Comparison of ENCODE assay signal across 8 cellular contexts in the genomic region with DNA sequence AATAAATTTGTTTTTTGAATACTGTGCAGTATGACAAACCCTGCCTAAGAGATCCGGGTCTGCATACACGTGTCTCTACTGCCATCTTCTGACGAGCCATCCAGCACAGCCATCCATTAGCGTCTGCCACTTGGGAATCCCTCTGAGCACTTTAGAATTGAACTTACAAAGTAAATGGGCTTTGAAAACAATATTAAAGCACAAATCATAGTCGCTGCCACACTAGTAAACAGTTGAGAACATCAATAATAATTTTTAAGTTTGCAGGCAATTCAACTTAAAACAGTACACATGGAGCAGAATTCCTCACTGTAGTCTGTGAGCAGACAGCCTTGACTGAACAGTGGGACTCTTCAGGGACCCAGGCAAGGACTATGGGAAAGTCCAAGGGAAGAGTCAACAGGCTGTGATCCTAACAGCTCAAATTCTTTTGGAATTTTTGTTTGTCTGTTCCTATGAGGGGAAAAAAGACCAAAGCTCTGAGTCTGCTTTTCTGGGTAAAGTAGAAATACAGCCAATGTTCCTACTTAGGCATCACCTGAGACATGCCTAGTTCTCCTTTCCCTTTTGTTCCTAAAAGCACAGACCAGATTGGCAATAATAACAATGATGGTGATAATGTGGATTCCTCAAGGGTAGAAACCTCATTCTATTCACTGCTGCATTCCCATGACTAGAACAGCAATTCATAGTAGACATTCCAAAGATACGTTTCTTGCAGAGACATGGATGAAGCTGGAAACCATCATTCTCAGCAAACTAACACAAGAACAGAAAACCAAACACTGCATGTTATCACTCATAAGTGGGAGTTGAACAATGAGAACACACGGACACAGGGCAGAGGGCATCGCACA.
DNase-seq lines count a peak whose midpoint lies in the region; ATAC-seq lines count a peak whose summit lies in the region.

No MANE protein-coding gene starts in this region.

- no peak overlapping the region for H3K4ac ChIP-seq in mesenchymal stem cell (ENCODE audit: low read depth in 1 of 2, low read length in 2 of 2)

- no peak overlapping the region for H4K91ac ChIP-seq in mesenchymal stem cell (ENCODE audit: low read length)

- no peaks in the 10 kb centered on the region for H3K79me1 ChIP-seq in mesenchymal stem cell (replicated peaks; ENCODE audit: low read length, poor library complexity, severe bottlenecking)

- no peak overlapping the region for H4K8ac ChIP-seq in mesenchymal stem cell (ENCODE audit: low read length)

- H2AFZ ChIP-seq in mesenchymal stem cell (ENCODE audit: low read depth, low read length), result no peak overlapping the region

- no peak overlapping the region for H3K4me2 ChIP-seq in mesenchymal stem cell (ENCODE audit: low read length, poor library complexity, severe bottlenecking)

- peak overlapping the region; percentile 67 for H3K27ac ChIP-seq in mesenchymal stem cell (ENCODE audit: low read length, poor library complexity, severe bottlenecking)

- H2BK120ac ChIP-seq in mesenchymal stem cell (ENCODE audit: low read depth, low read length), result peak overlapping the region; percentile 8

- peaks cover 5% of the 10 kb centered on the region for H3K4me1 ChIP-seq in mesenchymal stem cell (ENCODE audit: control insufficient read depth, insufficient read depth, low read depth, low read length)

- no peaks in the 10 kb centered on the region for H3K27me3 ChIP-seq in mesenchymal stem cell (ENCODE audit: control insufficient read depth in 1 of 2, insufficient read depth in 1 of 2, low read length in 2 of 2)

- H3K9ac ChIP-seq in mesenchymal stem cell (ENCODE audit: low read length), result peak overlapping the region; percentile 77

- H3K4me3 ChIP-seq in mesenchymal stem cell (ENCODE audit: insufficient read depth in 1 of 2, low read depth in 1 of 2, low read length in 2 of 2), result no peak overlapping the region

- DNase-seq in COLO668 (lab: John Stamatoyannopoulos, UW; ENCODE audit: unreplicated experiment) (peak; percentile 71), NCI-H345 treated with DMSO at 0.1 percent for 48 hours (lab: John Stamatoyannopoulos, UW; ENCODE audit: unreplicated experiment) (peak; percentile 58), ecto neural progenitor cell (ENCODE audit: low spot score) (peak; percentile 71), mesenchymal stem cell (peak; percentile 79)
- peak; percentile 49 for DNase-seq in activated CD4-positive, alpha-beta T cell treated with anti-CD3 and anti-CD28 coated beads, Interleukin-2, amount 50 U/mL, for 1 hour
- DNase-seq in stimulated activated CD8-positive, alpha-beta memory T cell treated with anti-CD3 and anti-CD28 coated beads, Interleukin-7, amount 100 ng/mL, for 24 hours (ENCODE audit: low read depth), result peak; percentile 11

- ATAC-seq in GM19328 (IDR thresholded peaks at IDR 0.05; ENCODE audit: unreplicated experiment), result peak; percentile 58
- peak; percentile 50 for ATAC-seq in HG03280 (IDR thresholded peaks at IDR 0.05; ENCODE audit: unreplicated experiment)

- H2AK5ac ChIP-seq in mesenchymal stem cell (ENCODE audit: low read length, severe bottlenecking), result peak overlapping the region; percentile 26

- WGBS in mesenchymal stem cell, result 21% methylated on average over 7 of the region's 8 CpGs

- H3K14ac ChIP-seq in mesenchymal stem cell (ENCODE audit: low read length in 2 of 2), result no peak overlapping the region

- no peak overlapping the region for H3K23ac ChIP-seq in mesenchymal stem cell (ENCODE audit: low read length in 2 of 2)

- peak overlapping the region in 1 of 2 experiments; percentile 63 for H2BK12ac ChIP-seq in mesenchymal stem cell (ENCODE audit: low read length in 2 of 2)

- no peaks in the 10 kb centered on the region for H3K36me3 ChIP-seq in mesenchymal stem cell (ENCODE audit: control insufficient read depth in 1 of 2, insufficient read depth in 2 of 2, low read depth in 1 of 2, low read length in 2 of 2)

- H3K18ac ChIP-seq in mesenchymal stem cell (ENCODE audit: low read depth in 1 of 2, low read length in 2 of 2), result peak overlapping the region in 1 of 2 experiments; percentile 37

- H2BK15ac ChIP-seq in mesenchymal stem cell (ENCODE audit: low read depth, poor library complexity, severe bottlenecking), result no peak overlapping the region

- H2BK5ac ChIP-seq in mesenchymal stem cell (ENCODE audit: low read depth, low read length, poor library complexity, severe bottlenecking), result peak overlapping the region; percentile 81

- H3K9me3 ChIP-seq in mesenchymal stem cell (ENCODE audit: control insufficient read depth, low read length), result no peaks in the 10 kb centered on the region

Comparison
In these comparisons a context has a peak if more than half of its experiments do, and no peak if none do; other contexts are left out.
1. DNase-seq: peak in every context shown above with its lines; median percentile 79 in mesenchymal stem cell; 71 in COLO668; 71 in ecto neural progenitor cell; 58 in NCI-H345 treated with DMSO at 0.1 percent for 48 hours; 49 in activated CD4-positive, alpha-beta T cell treated with anti-CD3 and anti-CD28 coated beads, Interleukin-2, amount 50 U/mL, for 1 hour; 11 in stimulated activated CD8-positive, alpha-beta memory T cell treated with anti-CD3 and anti-CD28 coated beads, Interleukin-7, amount 100 ng/mL, for 24 hours.